Comparison of ENCODE assay signal across 8 cellular contexts in the genomic region with DNA sequence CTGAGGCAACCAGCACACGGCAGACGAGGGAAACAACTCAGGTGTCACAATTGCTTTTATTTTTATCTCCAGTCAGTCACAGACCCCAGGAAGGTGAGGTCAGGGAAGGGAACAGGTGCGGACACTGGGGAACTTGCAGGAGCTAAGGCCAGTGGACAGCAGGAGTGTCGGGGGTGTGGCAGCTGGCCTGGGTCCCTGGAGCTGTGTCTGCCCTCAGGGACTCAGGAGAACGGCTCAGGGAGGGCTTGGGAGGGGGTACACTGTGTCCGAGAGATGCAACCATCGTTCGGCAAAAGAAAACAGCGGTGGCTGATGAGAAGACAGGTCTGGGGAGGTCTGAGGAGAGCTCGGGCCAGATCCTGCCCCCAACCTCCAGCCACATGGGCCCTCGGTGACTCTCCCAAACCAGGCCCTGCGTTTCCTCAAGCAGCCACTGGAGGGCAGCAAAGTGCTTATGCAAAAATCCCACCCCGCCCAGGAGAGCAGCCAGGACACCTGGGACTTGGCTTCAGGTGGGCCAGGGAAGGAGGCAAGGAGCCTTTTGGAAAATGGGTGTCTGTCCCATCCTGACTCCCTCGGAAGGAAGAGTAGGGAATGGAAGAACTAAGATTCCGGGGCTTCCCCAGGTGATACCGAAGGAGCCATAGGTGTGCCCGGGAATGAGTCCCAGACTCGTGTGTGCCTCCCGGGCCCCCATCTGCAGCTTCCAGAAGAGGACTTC. TPM values are rescaled to one million over a fixed set of nuclear protein-coding genes. Genes with fewer than 3 reads are reported as not detected.
DNase-seq lines count a peak whose midpoint lies in the region; ATAC-seq and TF ChIP-seq lines count a peak whose summit lies in the region.

No MANE protein-coding gene starts in this region.

- intact Hi-C loops in Caco-2 (cut with micrococcal nuclease; ENCODE audit: unreplicated experiment) = loop anchor here (1.0 to 5.0 kb wide), 6 partner anchors 35 to 203 kb away; a partner anchor contains a TSS
- intact Hi-C loops in tibial artery (cut with DNase I; ENCODE audit: low total_unique reads) = loop anchor here (5.0 to 10.0 kb wide), 3 partner anchors 78 to 185 kb away; no protein-coding TSS in a partner anchor

- no TSS peak for BruUV-seq in Caco-2 (replicated peaks; lab: Mats Ljungman, UMichigan)

- POLR2A ChIA-PET in Caco-2 (lab: Charles Lee) = interaction anchor here (0.6 to 1.3 kb wide), 7 partner anchors 24 to 203 kb away, joined by 3 to 10 read pairs (median 5); a partner anchor contains a TSS

- H4K20me1 ChIP-seq in osteoblast (ENCODE audit: insufficient read depth, low read length) = no peaks in the 10 kb centered on the region

- no peak overlapping the region for H3K27ac ChIP-seq in Peyer's patch
- H3K27ac ChIP-seq in osteoblast (ENCODE audit: low read depth, low read length) = no peak overlapping the region
- H3K27ac ChIP-seq in tibial artery = no peak overlapping the region

- DNase-seq in Caco-2 (peak; percentile 89 to 93), HS-27A (ENCODE audit: low read depth) (peak; percentile 43), Peyer's patch (peak; percentile 71 to 89 (median 78)), foreskin melanocyte (peak; percentile 30), osteoblast (ENCODE audit: insufficient read length, low spot score, missing footprints) (peak; percentile 96), tibial artery (peak; percentile 64 to 76)
- DNase-seq in activated T-helper 9 cell treated with anti-CD3 and anti-CD28 coated beads, Interleukin-2, amount 50 U/mL, for 16 hours (ENCODE audit: low read depth) = peak; percentile 54

- H3K36me3 Mint-ChIP-seq in Caco-2 (ENCODE audit: insufficient read depth, unreplicated experiment) = peaks cover 6% of the 10 kb centered on the region

- no peaks in the 10 kb centered on the region for H3K9me3 Mint-ChIP-seq in Caco-2 (ENCODE audit: unreplicated experiment)

- no peaks in the 10 kb centered on the region for H3K79me2 ChIP-seq in osteoblast (ENCODE audit: insufficient read depth, low read length)

- TF ChIP-seq POLR2A in Peyer's patch (IDR thresholded peaks at IDR 0.05) = no peak

- peak overlapping the region; percentile 60 for H3K4me3 Mint-ChIP-seq in Caco-2 (ENCODE audit: unreplicated experiment)

- H3K4me3 ChIP-seq in Caco-2 (ENCODE audit: low read depth, low read length) (0 out of 2 replicates have a peak overlapping the region, but pooled peaks have one; percentile 1), Peyer's patch (peak overlapping the region in 1 of 4 donors; percentile 19), osteoblast (ENCODE audit: insufficient read depth, low read length) (no peak overlapping the region), tibial artery (no peak overlapping the region)

- H2AFZ ChIP-seq in osteoblast (ENCODE audit: low read length) = peak overlapping the region; percentile 9

- no peaks in the 10 kb centered on the region for H3K27me3 Mint-ChIP-seq in Caco-2 (ENCODE audit: insufficient read depth, unreplicated experiment)

- peak overlapping the region; percentile 90 for H3K27ac Mint-ChIP-seq in Caco-2 (ENCODE audit: unreplicated experiment)

- no peaks in the 10 kb centered on the region; the same call in 1 of the 2 replicates for H3K9me3 ChIP-seq in Caco-2
- no peaks in the 10 kb centered on the region for H3K9me3 ChIP-seq in Peyer's patch
- H3K9me3 ChIP-seq in osteoblast (ENCODE audit: low read depth, low read length) = no peaks in the 10 kb centered on the region
- H3K9me3 ChIP-seq in tibial artery = no peaks in the 10 kb centered on the region

- H3K27me3 ChIP-seq in Caco-2 (replicated peaks; ENCODE audit: control insufficient read depth, insufficient read depth, low read length) = no peaks in the 10 kb centered on the region
- no peaks in the 10 kb centered on the region for H3K27me3 ChIP-seq in Peyer's patch
- peaks cover 21% of the 10 kb centered on the region for H3K27me3 ChIP-seq in osteoblast (ENCODE audit: insufficient read depth, low read length)
- peaks cover 0 to 21% of the 10 kb centered on the region in 2 donors for H3K27me3 ChIP-seq in tibial artery

- peak; percentile 98 to 99 for TF ChIP-seq CTCF in Caco-2 (IDR thresholded peaks at IDR 0.05; ENCODE audit: insufficient read depth in 1 of 2, low read depth in 1 of 2, low read length in 1 of 2, severe bottlenecking in 1 of 2, unreplicated experiment in 1 of 2)
- peak; percentile 72 to 96 (median 87) for TF ChIP-seq CTCF in Peyer's patch (IDR thresholded peaks at IDR 0.05)
- TF ChIP-seq CTCF in osteoblast (IDR thresholded peaks at IDR 0.05; ENCODE audit: extremely low read depth, low read depth, low read length) = peak; percentile 89
- TF ChIP-seq CTCF in tibial artery (IDR thresholded peaks at IDR 0.05) = peak; percentile 82 to 97

- CTCF ChIA-PET in Caco-2 (lab: Charles Lee) = interaction anchor here (0.5 to 3.5 kb wide), 32 partner anchors 9 to 896 kb away, joined by 3 to 46 read pairs (median 5); a partner anchor contains a TSS

- no peaks in the 10 kb centered on the region for H3K36me3 ChIP-seq in Caco-2 (ENCODE audit: control insufficient read depth, insufficient read depth, low read length)
- no peaks in the 10 kb centered on the region for H3K36me3 ChIP-seq in Peyer's patch
- no peaks in the 10 kb centered on the region for H3K36me3 ChIP-seq in osteoblast (ENCODE audit: insufficient read depth, low read length)
- H3K36me3 ChIP-seq in tibial artery = no peaks in the 10 kb centered on the region

- no peak overlapping the region for H3K4me2 ChIP-seq in osteoblast (ENCODE audit: insufficient read depth, low read length)

- peaks cover 53% of the 10 kb centered on the region for H3K4me1 ChIP-seq in Caco-2
- H3K4me1 ChIP-seq in Peyer's patch = peaks cover 0 to 11% (median 0%) of the 10 kb centered on the region in 4 donors
- peaks cover 14% of the 10 kb centered on the region for H3K4me1 ChIP-seq in osteoblast (ENCODE audit: insufficient read depth, low read length)
- H3K4me1 ChIP-seq in tibial artery = peaks cover 0 to 18% (median 7%) of the 10 kb centered on the region in 4 donors

- ATAC-seq in HG03039 (IDR thresholded peaks at IDR 0.05; ENCODE audit: unreplicated experiment) = no peak

- peaks cover 46% of the 10 kb centered on the region for H3K4me1 Mint-ChIP-seq in Caco-2 (ENCODE audit: low read depth, unreplicated experiment)

RNA-seq across cellular contexts. Expression of a gene that starts 24.1 kb away (rescaled TPM):
- 5.7 and 6.6 TPM in 2 replicates for total RNA-seq in Caco-2 (2022)
- 1 to 10 TPM; 2.3 to 5.2 (median 3.1) TPM for total RNA-seq in Peyer's patch
- total RNA-seq in osteoblast = 4.7 and 5.4 TPM in 2 replicates

RNA-seq across cellular contexts. Expression of a gene that starts 36.7 kb away (rescaled TPM):
- 0.07 and 0.09 TPM in 2 replicates for total RNA-seq in Caco-2 (2022)
- total RNA-seq in Peyer's patch = 1 to 10 TPM in 3 of 4 donors, under 1 TPM in 1; 0.83 to 4.7 (median 2.9) TPM
- total RNA-seq in osteoblast = 0.88 and 1.4 TPM in 2 replicates

RNA-seq across cellular contexts. Expression of a gene that starts 38.8 kb away (rescaled TPM):
- total RNA-seq in Caco-2 (2022) (17.8 and 19.5 TPM in 2 replicates), Peyer's patch (10 to 100 TPM in 1 of 4 donors, 1 to 10 TPM in 3; 3.3 to 16.5 (median 7.5) TPM), osteoblast (34.8 and 40.5 TPM in 2 replicates)

Comparison
In these comparisons a context has a peak if more than half of its experiments do, and no peak if none do; other contexts are left out.
1. DNase-seq: peak in every context shown above with its lines; median percentile 96 in osteoblast; 91 in Caco-2; 78 in Peyer's patch; 70 in tibial artery; 54 in activated T-helper 9 cell treated with anti-CD3 and anti-CD28 coated beads, Interleukin-2, amount 50 U/mL, for 16 hours; 43 in HS-27A; 30 in foreskin melanocyte.